25 cellular contexts compared by ENCODE assay signal in the genomic region with DNA sequence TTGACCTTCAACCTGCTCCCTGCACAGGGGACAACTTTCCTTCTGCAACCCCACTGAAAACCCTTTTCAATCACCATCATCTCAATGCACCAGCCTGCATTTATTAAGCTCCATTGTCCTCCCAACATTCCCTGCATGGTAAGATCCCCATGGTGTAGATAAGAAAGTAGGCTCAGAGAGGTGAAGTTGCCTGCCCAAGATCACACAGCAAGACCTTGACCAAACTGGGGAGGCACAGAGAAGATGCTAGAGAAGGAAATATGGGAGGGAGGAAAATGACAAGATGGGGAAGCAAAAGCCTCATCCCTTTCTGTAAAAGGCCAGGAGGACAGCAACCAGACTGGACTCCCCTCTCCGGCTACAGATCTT. TPM values are rescaled to one million over a fixed set of nuclear protein-coding genes. Genes with fewer than 3 reads are reported as not detected.
"Had no signal": no experiment of that assay in that cellular context is flagged by ENCODE, and none has a peak within 500 bp of the region (broad histone marks: within the 10 kb centered on the region; RNA-seq: fewer than 3 reads in every experiment).

No MANE protein-coding gene starts in this region.

- H3K4me1 Mint-ChIP-seq: activated CD4-positive, alpha-beta memory T cell treated with anti-CD3 and anti-CD28 coated beads, Interleukin-2, amount 10 ng/mL, durations not matched to agents 7 days and 5 days had no signal

- H3K4me2 ChIP-seq: hepatocyte had no signal

- H3K9me3 Mint-ChIP-seq: activated CD4-positive, alpha-beta memory T cell treated with anti-CD3 and anti-CD28 coated beads, Interleukin-2, amount 10 ng/mL, durations not matched to agents 7 days and 5 days; activated naive CD4-positive, alpha-beta T cell treated with anti-CD3 and anti-CD28 coated beads, Interleukin-2, amount 10 ng/mL, durations not matched to agents 7 days and 5 days; activated T-cell treated with anti-CD3 and anti-CD28 coated beads, Interleukin-2, amount 50 U/mL, for 72 hours; mesothelial cell of epicardium; naive thymus-derived CD8-positive, alpha-beta T cell; stimulated activated effector memory CD8-positive, alpha-beta T cell treated with anti-CD3 and anti-CD28 coated beads, Interleukin-12 subunit alpha, Interleukin-12 subunit beta, amount 100 ng/mL, for 72 hours; stimulated activated naive CD8-positive, alpha-beta T cell treated with anti-CD3 and anti-CD28 coated beads, Interleukin-15, amount 100 ng/mL, for 72 hours; T-helper 1 cell treated with Interleukin-12 subunit alpha and Interleukin-12 subunit beta and Interleukin-4 antibody, amounts not matched to agents 30 μg/mL and 1 μg/mL, for 36 hours had no signal

- H3K4me1 ChIP-seq: uterus had no signal

- H3K27ac Mint-ChIP-seq: activated CD4-positive, alpha-beta memory T cell treated with anti-CD3 and anti-CD28 coated beads, Interleukin-2, amount 10 ng/mL, durations not matched to agents 7 days and 5 days; activated naive CD4-positive, alpha-beta T cell treated with anti-CD3 and anti-CD28 coated beads, Interleukin-2, amount 10 ng/mL, durations not matched to agents 7 days and 5 days; activated T-cell treated with anti-CD3 and anti-CD28 coated beads, Interleukin-2, amount 50 U/mL, for 72 hours; naive thymus-derived CD8-positive, alpha-beta T cell; stimulated activated effector memory CD8-positive, alpha-beta T cell treated with anti-CD3 and anti-CD28 coated beads, Interleukin-12 subunit alpha, Interleukin-12 subunit beta, amount 100 ng/mL, for 72 hours; T-helper 1 cell treated with Interleukin-12 subunit alpha and Interleukin-12 subunit beta and Interleukin-4 antibody, amounts not matched to agents 30 μg/mL and 1 μg/mL, for 36 hours had no signal

- FAIRE-seq: pancreas had no signal

- H3K9me3 ChIP-seq: left lung, pancreas, tibial artery, uterus had no signal

- H3K27ac ChIP-seq: hepatocyte, left lung, pancreas, tibial artery, uterus had no signal

- DNase-seq: activated CD4-positive, alpha-beta memory T cell treated with anti-CD3 and anti-CD28 coated beads, Interleukin-2, amount 10 ng/mL, durations not matched to agents 7 days and 5 days; activated CD4-positive, alpha-beta T cell treated with anti-CD3 and anti-CD28 coated beads for 48 hours; activated effector memory CD4-positive, alpha-beta T cell treated with anti-CD3 and anti-CD28 coated beads, Interleukin-2, amount 50 U/mL, for 16 hours; activated naive CD4-positive, alpha-beta T cell treated with anti-CD3 and anti-CD28 coated beads, Interleukin-2, amount 10 ng/mL, durations not matched to agents 7 days and 5 days; activated T-cell treated with anti-CD3 and anti-CD28 coated beads, Interleukin-2, amount 50 U/mL, for 72 hours; amygdala; foreskin melanocyte; kidney glomerular epithelial cell; left lung; pancreas; right cardiac atrium; stimulated activated CD4-positive, alpha-beta T cell treated with anti-CD3 and anti-CD28 coated beads, Interleukin-12 subunit alpha, Interleukin-12 subunit beta, amount 100 ng/mL, for 4 hours; stimulated activated naive CD8-positive, alpha-beta T cell treated with anti-CD3 and anti-CD28 coated beads, Interleukin-15, amount 100 ng/mL, for 72 hours; T1000; uterus had no signal

- H2AFZ ChIP-seq: hepatocyte had no signal

- H3K4me3 ChIP-seq: hepatocyte, left lung, lung, pancreas, tibial artery, uterus had no signal

- H3K27me3 ChIP-seq: hepatocyte, pancreas, uterus had no signal

- H3K4me3 Mint-ChIP-seq: activated CD4-positive, alpha-beta memory T cell treated with anti-CD3 and anti-CD28 coated beads, Interleukin-2, amount 10 ng/mL, durations not matched to agents 7 days and 5 days; activated naive CD4-positive, alpha-beta T cell treated with anti-CD3 and anti-CD28 coated beads, Interleukin-2, amount 10 ng/mL, durations not matched to agents 7 days and 5 days; activated T-cell treated with anti-CD3 and anti-CD28 coated beads, Interleukin-2, amount 50 U/mL, for 72 hours; mesothelial cell of epicardium; naive thymus-derived CD8-positive, alpha-beta T cell; stimulated activated effector memory CD8-positive, alpha-beta T cell treated with anti-CD3 and anti-CD28 coated beads, Interleukin-12 subunit alpha, Interleukin-12 subunit beta, amount 100 ng/mL, for 72 hours; stimulated activated naive CD8-positive, alpha-beta T cell treated with anti-CD3 and anti-CD28 coated beads, Interleukin-15, amount 100 ng/mL, for 72 hours; T-helper 1 cell treated with Interleukin-12 subunit alpha and Interleukin-12 subunit beta and Interleukin-4 antibody, amounts not matched to agents 30 μg/mL and 1 μg/mL, for 36 hours had no signal

- ATAC-seq: activated T-cell treated with anti-CD3 and anti-CD28 coated beads, Interleukin-2, amount 50 U/mL, for 72 hours; left lung; naive thymus-derived CD8-positive, alpha-beta T cell; pancreas; right cardiac atrium; stimulated activated effector memory CD8-positive, alpha-beta T cell treated with anti-CD3 and anti-CD28 coated beads, Interleukin-12 subunit alpha, Interleukin-12 subunit beta, amount 100 ng/mL, for 72 hours; stimulated activated naive CD8-positive, alpha-beta T cell treated with anti-CD3 and anti-CD28 coated beads, Interleukin-15, amount 100 ng/mL, for 72 hours had no signal

- H3K36me3 ChIP-seq: left lung, pancreas, tibial artery, uterus had no signal

- H3K36me3 Mint-ChIP-seq: activated naive CD4-positive, alpha-beta T cell treated with anti-CD3 and anti-CD28 coated beads, Interleukin-2, amount 10 ng/mL, durations not matched to agents 7 days and 5 days; naive thymus-derived CD8-positive, alpha-beta T cell; stimulated activated effector memory CD8-positive, alpha-beta T cell treated with anti-CD3 and anti-CD28 coated beads, Interleukin-12 subunit alpha, Interleukin-12 subunit beta, amount 100 ng/mL, for 72 hours had no signal

RNA-seq across cellular contexts. Expression of a gene that starts 9.8 kb away (rescaled TPM):
- total RNA-seq: activated CD4-positive, alpha-beta memory T cell treated with anti-CD3 and anti-CD28 coated beads, Interleukin-2, amount 10 ng/mL, durations not matched to agents 7 days and 5 days; naive thymus-derived CD8-positive, alpha-beta T cell; pulmonary artery endothelial cell had no signal
- polyA plus RNA-seq: naive thymus-derived CD8-positive, alpha-beta T cell had no signal

RNA-seq across cellular contexts. Expression of a gene that starts 31.6 kb away (rescaled TPM):
- total RNA-seq: activated CD4-positive, alpha-beta memory T cell treated with anti-CD3 and anti-CD28 coated beads, Interleukin-2, amount 10 ng/mL, durations not matched to agents 7 days and 5 days; activated T-cell treated with anti-CD3 and anti-CD28 coated beads, Interleukin-2, amount 50 U/mL, for 72 hours; cardiac septum; mesothelial cell of epicardium; naive thymus-derived CD8-positive, alpha-beta T cell; pulmonary artery endothelial cell; right cardiac atrium; skeletal muscle tissue; uterus had no signal
- polyA plus RNA-seq: right cardiac atrium had no signal
